Comparison of ENCODE assay signal across 2 cellular contexts in the genomic region with DNA sequence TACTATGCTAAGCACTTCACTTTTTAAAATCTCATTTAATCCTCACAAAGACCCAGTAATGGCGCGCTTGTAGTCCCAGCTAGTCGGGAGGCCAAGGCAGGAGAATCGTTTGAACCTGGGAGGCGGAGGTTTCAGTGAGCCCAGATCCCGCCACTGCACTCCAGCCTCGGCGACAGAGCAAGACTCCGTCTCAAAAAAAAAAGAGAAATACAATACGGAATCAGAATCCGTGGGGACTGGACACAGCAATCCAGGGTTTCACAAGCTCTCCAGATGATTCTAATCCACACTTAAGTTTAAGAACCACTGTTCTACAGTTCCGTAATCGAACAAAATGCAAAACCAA.
TF ChIP-seq lines count a peak whose summit lies in the region.

No MANE protein-coding gene starts in this region.

TF ChIP-seq in A549, 52 proteins besides CTCF, POLR2A, EP300 and RAD21 (continued from another document):
- no peak for TF ChIP-seq SREBF2 (IDR thresholded peaks at IDR 0.05)
TF ChIP-seq in A549: peak in this region for 0.

TF ChIP-seq in IMR-90, 13 proteins besides CTCF, POLR2A, EP300 and RAD21 (continued from another document):
- TF ChIP-seq, protein P1, sequence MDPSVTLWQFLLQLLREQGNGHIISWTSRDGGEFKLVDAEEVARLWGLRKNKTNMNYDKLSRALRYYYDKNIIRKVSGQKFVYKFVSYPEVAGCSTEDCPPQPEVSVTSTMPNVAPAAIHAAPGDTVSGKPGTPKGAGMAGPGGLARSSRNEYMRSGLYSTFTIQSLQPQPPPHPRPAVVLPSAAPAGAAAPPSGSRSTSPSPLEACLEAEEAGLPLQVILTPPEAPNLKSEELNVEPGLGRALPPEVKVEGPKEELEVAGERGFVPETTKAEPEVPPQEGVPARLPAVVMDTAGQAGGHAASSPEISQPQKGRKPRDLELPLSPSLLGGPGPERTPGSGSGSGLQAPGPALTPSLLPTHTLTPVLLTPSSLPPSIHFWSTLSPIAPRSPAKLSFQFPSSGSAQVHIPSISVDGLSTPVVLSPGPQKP (IDR thresholded peaks at IDR 0.05; ENCODE audit: borderline replicate concordance, low read depth, low read length) = no peak
- TF ChIP-seq NFE2L2 (IDR thresholded peaks at IDR 0.05; ENCODE audit: low read depth, low read length) (no peak), BHLHE40 (IDR thresholded peaks at IDR 0.05; ENCODE audit: low read depth, low read length) (no peak), MAZ (IDR thresholded peaks at IDR 0.05; ENCODE audit: borderline replicate concordance, low read depth, low read length) (no peak), CHD1 (IDR thresholded peaks at IDR 0.05; ENCODE audit: low read depth, low read length) (no peak), SMC3 (IDR thresholded peaks at IDR 0.05; ENCODE audit: low read depth, low read length) (no peak)
- TF ChIP-seq, protein P2, sequence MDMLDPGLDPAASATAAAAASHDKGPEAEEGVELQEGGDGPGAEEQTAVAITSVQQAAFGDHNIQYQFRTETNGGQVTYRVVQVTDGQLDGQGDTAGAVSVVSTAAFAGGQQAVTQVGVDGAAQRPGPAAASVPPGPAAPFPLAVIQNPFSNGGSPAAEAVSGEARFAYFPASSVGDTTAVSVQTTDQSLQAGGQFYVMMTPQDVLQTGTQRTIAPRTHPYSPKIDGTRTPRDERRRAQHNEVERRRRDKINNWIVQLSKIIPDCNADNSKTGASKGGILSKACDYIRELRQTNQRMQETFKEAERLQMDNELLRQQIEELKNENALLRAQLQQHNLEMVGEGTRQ (IDR thresholded peaks at IDR 0.05; ENCODE audit: low read depth, low read length) = no peak
